Comparison of ENCODE assay signal across 15 cellular contexts in genomic region chr3:126439968-126440708, GRCh38. TPM values are rescaled to one million over a fixed set of nuclear protein-coding genes. Genes with fewer than 3 reads are reported as not detected.
"Had no signal": no experiment of that assay in that cellular context is flagged by ENCODE, and none has a peak within 500 bp of the region (broad histone marks: within the 10 kb centered on the region; RNA-seq: fewer than 3 reads in every experiment).

No MANE protein-coding gene starts in this region.

- H3K9me3 ChIP-seq: esophagus muscularis mucosa, neutrophil, right lobe of liver, thyroid gland, vagina had no signal

- H3K4me3 Mint-ChIP-seq: activated CD4-positive, alpha-beta memory T cell treated with anti-CD3 and anti-CD28 coated beads for 36 hours; activated T-cell treated with anti-CD3 and anti-CD28 coated beads, Interleukin-2, amount 50 U/mL, for 72 hours; central memory CD8-positive, alpha-beta T cell; dendritic cell treated with granulocyte-macrophage colony-stimulating factor and Interleukin-4, amounts not matched to agents 40 ng/mL and 50 ng/mL, for 4 days; naive B cell; T-helper 17 cell had no signal

- H3K4me3 ChIP-seq: esophagus muscularis mucosa, lung, right lobe of liver, thyroid gland, vagina had no signal

- H3K9me3 Mint-ChIP-seq: activated CD4-positive, alpha-beta memory T cell treated with anti-CD3 and anti-CD28 coated beads for 36 hours; activated T-cell treated with anti-CD3 and anti-CD28 coated beads, Interleukin-2, amount 50 U/mL, for 72 hours; central memory CD8-positive, alpha-beta T cell; dendritic cell treated with granulocyte-macrophage colony-stimulating factor and Interleukin-4, amounts not matched to agents 40 ng/mL and 50 ng/mL, for 4 days; naive B cell had no signal

- ATAC-seq: activated CD4-positive, CD25-positive, alpha-beta regulatory T cell treated with anti-CD3 and anti-CD28 coated beads, Interleukin-2, amount 50 U/mL, for 24 hours; activated T-cell treated with anti-CD3 and anti-CD28 coated beads, Interleukin-2, amount 50 U/mL, for 72 hours; left cardiac atrium; right lobe of liver; T-helper 17 cell had no signal

- DNase-seq: activated CD4-positive, alpha-beta memory T cell treated with anti-CD3 and anti-CD28 coated beads for 36 hours; activated T-cell treated with anti-CD3 and anti-CD28 coated beads, Interleukin-2, amount 50 U/mL, for 72 hours; left cardiac atrium; naive B cell; T-helper 17 cell; thyroid gland had no signal

- H3K27ac ChIP-seq: esophagus muscularis mucosa, neutrophil, right lobe of liver, thyroid gland, vagina had no signal

- H3K4me1 ChIP-seq: esophagus muscularis mucosa, right lobe of liver, thyroid gland, vagina had no signal

- H3K27me3 ChIP-seq: esophagus muscularis mucosa, neutrophil, right lobe of liver, thyroid gland, vagina had no signal

- H3K27me3 Mint-ChIP-seq: activated CD4-positive, alpha-beta memory T cell treated with anti-CD3 and anti-CD28 coated beads for 36 hours; central memory CD8-positive, alpha-beta T cell; dendritic cell treated with granulocyte-macrophage colony-stimulating factor and Interleukin-4, amounts not matched to agents 40 ng/mL and 50 ng/mL, for 4 days; naive B cell; T-helper 17 cell had no signal

- H3K4me1 Mint-ChIP-seq: central memory CD8-positive, alpha-beta T cell had no signal

- H3K27ac Mint-ChIP-seq: activated CD4-positive, alpha-beta memory T cell treated with anti-CD3 and anti-CD28 coated beads for 36 hours; activated T-cell treated with anti-CD3 and anti-CD28 coated beads, Interleukin-2, amount 50 U/mL, for 72 hours; dendritic cell treated with granulocyte-macrophage colony-stimulating factor and Interleukin-4, amounts not matched to agents 40 ng/mL and 50 ng/mL, for 4 days had no signal

RNA-seq across cellular contexts. Expression of gene CFAP100, which starts 45.4 kb away (rescaled TPM):
- total RNA-seq: activated CD4-positive, alpha-beta memory T cell treated with anti-CD3 and anti-CD28 coated beads for 36 hours; activated T-cell treated with anti-CD3 and anti-CD28 coated beads, Interleukin-2, amount 50 U/mL, for 72 hours; esophagus muscularis mucosa; fibroblast of villous mesenchyme; left cardiac atrium; right lobe of liver; T-helper 17 cell; thyroid gland; vagina had no signal
